Comparison of ENCODE assay signal across 7 cellular contexts in the genomic region with DNA sequence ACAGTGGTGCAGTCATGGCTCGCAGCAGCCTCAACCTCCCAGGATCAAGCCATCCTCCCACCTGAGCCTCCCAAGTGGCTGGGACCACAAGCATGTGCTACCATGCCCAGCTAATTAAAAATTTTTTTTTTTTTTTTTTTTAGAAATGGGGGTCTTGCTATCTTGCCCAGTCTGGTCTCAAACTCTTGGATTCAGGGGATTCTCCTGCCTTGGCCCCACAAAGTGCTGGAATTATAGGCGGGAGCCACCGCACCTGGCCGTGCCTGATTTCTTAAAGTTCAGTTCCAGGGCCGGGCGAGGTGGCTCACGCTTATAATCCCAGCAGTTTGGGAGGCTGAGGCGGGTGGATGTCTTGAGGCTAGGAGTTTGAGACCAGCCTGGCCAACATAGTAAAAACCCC.
"Had no signal": no experiment of that assay in that cellular context is flagged by ENCODE, and none has a peak within 500 bp of the region (broad histone marks: within the 10 kb centered on the region; RNA-seq: fewer than 3 reads in every experiment).

No MANE protein-coding gene starts in this region.

- H3K4me3 ChIP-seq: GM23338 had no signal

- DNase-seq: H9, HCEC 1CT, HFFc6, IMR-90, KBM-7 had no signal

- H3K27ac ChIP-seq: HL-60 had no signal

- ATAC-seq: GM23338 had no signal
